Comparison of ENCODE assay signal across 30 cellular contexts in the genomic region with DNA sequence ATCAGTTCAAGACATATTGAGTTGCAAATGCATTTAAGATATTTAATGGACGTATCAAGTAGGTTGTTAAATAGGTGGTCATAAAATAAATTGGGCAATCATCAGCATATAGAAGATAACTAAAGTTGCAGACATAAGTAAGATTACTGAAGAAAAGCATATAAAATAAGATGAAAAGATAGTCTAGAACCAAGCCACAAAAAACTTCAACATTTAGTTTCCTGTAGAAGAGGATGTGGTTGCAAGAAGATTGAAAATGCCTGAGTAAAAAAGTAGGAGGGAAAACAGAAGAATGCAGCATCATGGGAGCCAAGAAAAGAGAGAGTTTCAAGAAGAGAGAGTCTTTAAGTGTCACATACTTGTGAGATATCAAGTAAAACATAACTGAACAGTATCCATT. TPM values are rescaled to one million over a fixed set of nuclear protein-coding genes. Genes with fewer than 3 reads are reported as not detected.
DNase-seq lines count a peak whose midpoint lies in the region; ATAC-seq and TF ChIP-seq lines count a peak whose summit lies in the region.
"Had no signal": no experiment of that assay in that cellular context is flagged by ENCODE, and none has a peak within 500 bp of the region (broad histone marks: within the 10 kb centered on the region; RNA-seq: fewer than 3 reads in every experiment).

No MANE protein-coding gene starts in this region.

- H3K27ac Mint-ChIP-seq in activated CD4-positive, alpha-beta T cell treated with anti-CD3 and anti-CD28 coated beads, Interleukin-2, amount 10 ng/mL, durations not matched to agents 24 days and 14 days = peak overlapping the region; percentile 14
- no peak overlapping the region for H3K27ac Mint-ChIP-seq in activated T-helper 17 cell treated with anti-CD3 and anti-CD28 coated beads, Interleukin-2, amount 50 U/mL, for 72 hours
- H3K27ac Mint-ChIP-seq: natural killer cell had no signal

- TF ChIP-seq CTCF in Loucy (conservative IDR thresholded peaks at IDR 0.05; ENCODE audit: low read length) = no peak

- no peaks in the 10 kb centered on the region for H3K36me3 Mint-ChIP-seq in activated CD4-positive, alpha-beta T cell treated with anti-CD3 and anti-CD28 coated beads, Interleukin-2, amount 10 ng/mL, durations not matched to agents 24 days and 14 days (ENCODE audit: low read depth)
- no peaks in the 10 kb centered on the region for H3K36me3 Mint-ChIP-seq in activated T-helper 17 cell treated with anti-CD3 and anti-CD28 coated beads, Interleukin-2, amount 50 U/mL, for 72 hours (ENCODE audit: low read depth)
- H3K36me3 Mint-ChIP-seq: natural killer cell had no signal

- H3K27me3 Mint-ChIP-seq in activated CD4-positive, alpha-beta T cell treated with anti-CD3 and anti-CD28 coated beads, Interleukin-2, amount 10 ng/mL, durations not matched to agents 24 days and 14 days = no peaks in the 10 kb centered on the region
- H3K27me3 Mint-ChIP-seq in activated T-helper 17 cell treated with anti-CD3 and anti-CD28 coated beads, Interleukin-2, amount 50 U/mL, for 72 hours = no peaks in the 10 kb centered on the region

- H3K9ac ChIP-seq in BLaER1 (no peak overlapping the region), Loucy (ENCODE audit: low read depth, low read length, poor library complexity, severe bottlenecking) (no peak overlapping the region)

- H3K9me2 ChIP-seq in Loucy (replicated peaks; ENCODE audit: low read depth, low read length) = no peaks in the 10 kb centered on the region

- peak overlapping the region; percentile 27 for H3K4me3 Mint-ChIP-seq in activated CD4-positive, alpha-beta T cell treated with anti-CD3 and anti-CD28 coated beads, Interleukin-2, amount 10 ng/mL, durations not matched to agents 24 days and 14 days
- peak overlapping the region; percentile 6 for H3K4me3 Mint-ChIP-seq in activated T-helper 17 cell treated with anti-CD3 and anti-CD28 coated beads, Interleukin-2, amount 50 U/mL, for 72 hours
- H3K4me3 Mint-ChIP-seq: natural killer cell had no signal

- no peak for DNase-seq in activated CD4-positive, alpha-beta T cell treated with anti-CD3 and anti-CD28 coated beads, Interleukin-2, amount 10 ng/mL, durations not matched to agents 24 days and 14 days
- DNase-seq in activated CD4-positive, alpha-beta T cell treated with anti-CD3 and anti-CD28 coated beads for 4 hours = no peak
- DNase-seq in HT-29 (ENCODE audit: low spot score) = no peak
- DNase-seq in C1 segment of cervical spinal cord (lab: John Stamatoyannopoulos, UW) = no peak
- DNase-seq: 8988T; activated gamma-delta T cell treated with Interleukin-2 at 50 U/mL for 16 hours; amygdala; brain microvascular endothelial cell; KG1; lower lobe of right lung; MM.1S; natural killer cell; NCI-H1105 treated with DMSO at 0.1 percent for 48 hours; NCI-H187 treated with DMSO at 0.1 percent for 48 hours; NCI-H2171 treated with DMSO at 0.1 percent for 48 hours; NCI-H510A treated with DMSO at 0.1 percent for 48 hours; occipital lobe; right lobe of liver; RPMI8226; stimulated activated CD8-positive, alpha-beta memory T cell treated with anti-CD3 and anti-CD28 coated beads, Interleukin-4, amount 100 ng/mL, for 48 hours; stomach; uterus had no signal

- H3K36me3 ChIP-seq in BLaER1 = no peaks in the 10 kb centered on the region
- no peaks in the 10 kb centered on the region for H3K36me3 ChIP-seq in Loucy (ENCODE audit: insufficient read depth, low read length)
- H3K36me3 ChIP-seq: brain microvascular endothelial cell, gastroesophageal sphincter, HAP-1, lower lobe of right lung, prostate gland, right lobe of liver, SJSA1, stomach, uterus had no signal

- H3K4me3 ChIP-seq in BLaER1 (no peak overlapping the region), Loucy (ENCODE audit: low read length, poor library complexity, severe bottlenecking) (peak overlapping the region; percentile 33)
- H3K4me3 ChIP-seq: gastroesophageal sphincter, HAP-1, lower lobe of right lung, prostate gland, right lobe of liver, SJSA1, stomach, uterus had no signal

- H3K9me3 Mint-ChIP-seq in activated CD4-positive, alpha-beta T cell treated with anti-CD3 and anti-CD28 coated beads, Interleukin-2, amount 10 ng/mL, durations not matched to agents 24 days and 14 days = peaks cover 16% of the 10 kb centered on the region
- peaks cover 3% of the 10 kb centered on the region for H3K9me3 Mint-ChIP-seq in activated T-helper 17 cell treated with anti-CD3 and anti-CD28 coated beads, Interleukin-2, amount 50 U/mL, for 72 hours
- H3K9me3 Mint-ChIP-seq: natural killer cell had no signal

- peaks cover 3% of the 10 kb centered on the region; the same call in 1 of the 2 replicates for H3F3A ChIP-seq in Loucy (ENCODE audit: low read depth)

- H3K4me1 ChIP-seq in BLaER1 (0 out of 2 replicates have a peak, but pooled peaks cover 10% of the 10 kb centered on the region), Loucy (ENCODE audit: insufficient read depth, low read length, poor library complexity, severe bottlenecking) (peaks cover 15% of the 10 kb centered on the region)
- H3K4me1 ChIP-seq: HAP-1, lower lobe of right lung, prostate gland, right lobe of liver, SJSA1, stomach, uterus had no signal

- H3K4me2 ChIP-seq in BLaER1 = peak overlapping the region; percentile 2; the same call in 1 of the 2 replicates
- peak overlapping the region; percentile 49 for H3K4me2 ChIP-seq in Loucy (ENCODE audit: low read depth, low read length, poor library complexity, severe bottlenecking)

- H4K20me1 ChIP-seq in BLaER1 = no peaks in the 10 kb centered on the region
- no peaks in the 10 kb centered on the region for H4K20me1 ChIP-seq in Loucy (ENCODE audit: insufficient read depth, low read length, poor library complexity, severe bottlenecking)

- no peaks in the 10 kb centered on the region for H3K9me3 ChIP-seq in BLaER1
- H3K9me3 ChIP-seq in Loucy (ENCODE audit: insufficient read depth, low read depth, low read length) = no peaks in the 10 kb centered on the region
- H3K9me3 ChIP-seq: gastroesophageal sphincter, HAP-1, lower lobe of right lung, prostate gland, right lobe of liver, SJSA1, stomach, uterus had no signal

- peaks cover 29% of the 10 kb centered on the region for H3K4me1 Mint-ChIP-seq in activated CD4-positive, alpha-beta T cell treated with anti-CD3 and anti-CD28 coated beads, Interleukin-2, amount 10 ng/mL, durations not matched to agents 24 days and 14 days
- peaks cover 35% of the 10 kb centered on the region for H3K4me1 Mint-ChIP-seq in activated T-helper 17 cell treated with anti-CD3 and anti-CD28 coated beads, Interleukin-2, amount 50 U/mL, for 72 hours

- intact Hi-C loops in activated CD4-positive, alpha-beta T cell treated with anti-CD3 and anti-CD28 coated beads, Interleukin-2, amount 10 ng/mL, durations not matched to agents 24 days and 14 days (cut with micrococcal nuclease) = no loop called here

- no peaks in the 10 kb centered on the region for H3K27me3 ChIP-seq in BLaER1
- H3K27me3 ChIP-seq in Loucy (ENCODE audit: insufficient read depth, low read length, poor library complexity, severe bottlenecking) = peaks cover 4% of the 10 kb centered on the region
- H3K27me3 ChIP-seq: brain microvascular endothelial cell, gastroesophageal sphincter, right lobe of liver, SJSA1, stomach, uterus had no signal

- peak; percentile 21 for ATAC-seq in activated T-helper 17 cell treated with anti-CD3 and anti-CD28 coated beads, Interleukin-2, amount 50 U/mL, for 72 hours (replicated peaks)
- no peak for ATAC-seq in GM19463 (IDR thresholded peaks at IDR 0.05; ENCODE audit: unreplicated experiment)
- ATAC-seq: gastroesophageal sphincter, lower lobe of right lung, natural killer cell, right lobe of liver had no signal

- no peak overlapping the region for H3K27ac ChIP-seq in BLaER1
- H3K27ac ChIP-seq: brain microvascular endothelial cell, gastroesophageal sphincter, lower lobe of right lung, prostate gland, right lobe of liver, SJSA1, stomach, uterus had no signal

- H3K79me2 ChIP-seq in Loucy (ENCODE audit: insufficient read depth, low read length) = no peaks in the 10 kb centered on the region

- no peak overlapping the region for H2AFZ ChIP-seq in Loucy (ENCODE audit: low read length)

RNA-seq across cellular contexts. Expression of gene SLC16A7, which starts 17.6 kb away (rescaled TPM):
- total RNA-seq in activated CD4-positive, alpha-beta T cell treated with anti-CD3 and anti-CD28 coated beads, Interleukin-2, amount 10 ng/mL, durations not matched to agents 24 days and 14 days = 43.7 and 44.2 TPM in 2 replicates
- 10 to 100 TPM; 21.4 to 29.9 TPM for total RNA-seq in activated T-helper 17 cell treated with anti-CD3 and anti-CD28 coated beads, Interleukin-2, amount 50 U/mL, for 72 hours
- 3.0 and 15.8 TPM in 2 replicates for total RNA-seq in HT-29 (2014; rRNA removed; shearing (Covaris generic))
